8 cellular contexts compared by ENCODE assay signal in the genomic region with DNA sequence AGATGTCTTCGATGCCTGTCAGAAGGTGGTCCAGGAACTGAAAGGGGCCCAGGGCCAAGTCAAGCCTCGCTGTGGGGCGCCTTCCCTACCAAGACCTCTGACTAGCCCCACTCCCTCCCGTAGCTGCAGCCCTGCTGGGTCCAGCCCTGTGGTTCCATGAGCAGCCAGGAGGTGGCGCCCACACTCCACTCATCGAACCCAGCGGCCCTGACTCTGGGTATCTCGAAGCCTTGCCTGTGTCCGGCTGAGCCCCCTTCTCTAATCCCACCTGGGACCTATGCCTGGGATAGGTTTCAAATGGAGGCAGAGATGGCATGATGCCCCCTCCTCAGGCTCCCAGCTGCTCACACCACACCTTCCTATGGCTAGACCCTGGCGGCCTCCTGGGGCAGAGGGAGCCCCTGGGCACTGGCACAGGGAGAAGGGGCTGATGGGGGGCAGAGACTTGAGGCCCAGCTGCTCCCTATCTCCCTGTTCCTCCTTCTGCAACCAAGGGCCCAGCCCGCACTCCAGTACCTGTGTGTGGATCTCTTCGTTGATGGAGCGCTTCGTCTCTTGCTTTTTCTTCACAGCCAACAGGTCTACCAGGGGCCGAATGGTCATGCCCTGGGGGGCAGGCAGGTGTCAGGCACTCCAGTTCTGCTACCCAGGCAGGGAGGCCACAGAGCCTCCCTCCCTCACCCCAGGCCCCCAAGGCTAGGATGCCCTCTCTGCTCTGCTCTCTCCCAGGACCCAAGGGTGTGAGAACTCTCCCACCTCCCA. TPM values are rescaled to one million over a fixed set of nuclear protein-coding genes. Genes with fewer than 3 reads are reported as not detected.
DNase-seq lines count a peak whose midpoint lies in the region; ATAC-seq and TF ChIP-seq lines count a peak whose summit lies in the region.

No MANE protein-coding gene starts in this region.

- H3K9me3 Mint-ChIP-seq in CD4-positive, CD25-positive, alpha-beta regulatory T cell, result no peaks in the 10 kb centered on the region

- H3K27me3 Mint-ChIP-seq in CD4-positive, CD25-positive, alpha-beta regulatory T cell, result no peaks in the 10 kb centered on the region

- no peak overlapping the region for H2AFZ ChIP-seq in PC-3 (ENCODE audit: low read length)

- no peaks in the 10 kb centered on the region for H3K4me1 ChIP-seq in CD4-positive, CD25-positive, alpha-beta regulatory T cell (ENCODE audit: control insufficient read depth, insufficient read depth, low read length, poor library complexity, severe bottlenecking)
- H3K4me1 ChIP-seq in PC-3 (ENCODE audit: insufficient read depth, low read length) (peaks cover 35% of the 10 kb centered on the region), thoracic aorta (ENCODE audit: control insufficient read depth in 1 of 2, low read depth in 2 of 2) (peaks cover 14 to 26% of the 10 kb centered on the region in 2 donors)

- POLR2A ChIA-PET in PC-3 (lab: Charles Lee; ENCODE audit: unreplicated experiment), result no interaction called here

- H3K27ac Mint-ChIP-seq in CD4-positive, CD25-positive, alpha-beta regulatory T cell, result peak overlapping the region in 2 of 3 donors; percentile 26 to 79

- H3K4me1 Mint-ChIP-seq in CD4-positive, CD25-positive, alpha-beta regulatory T cell, result peaks cover 0 to 3% (median 0%) of the 10 kb centered on the region in 4 donors

- peak overlapping the region in 1 of 4 donors; percentile 71 for H3K4me3 Mint-ChIP-seq in CD4-positive, CD25-positive, alpha-beta regulatory T cell

- no peak overlapping the region for H3K9ac ChIP-seq in PC-3 (ENCODE audit: low read length)

- H3K79me2 ChIP-seq in PC-3 (ENCODE audit: low read length), result no peaks in the 10 kb centered on the region

- CTCF ChIA-PET in PC-3 (lab: Charles Lee), result interaction anchor here (0.6 to 1.0 kb wide), 2 partner anchors 60 to 194 kb away, joined by 3 to 8 read pairs; no protein-coding TSS in a partner anchor

- H3K27me3 ChIP-seq in CD4-positive, CD25-positive, alpha-beta regulatory T cell (ENCODE audit: control insufficient read depth, insufficient read depth, low read length), result no peaks in the 10 kb centered on the region
- H3K27me3 ChIP-seq in H7 (ENCODE audit: control insufficient read depth, insufficient read depth, low read length), result no peaks in the 10 kb centered on the region
- no peaks in the 10 kb centered on the region for H3K27me3 ChIP-seq in PC-3 (ENCODE audit: low read length)
- no peaks in the 10 kb centered on the region for H3K27me3 ChIP-seq in thoracic aorta (replicated peaks; ENCODE audit: insufficient read depth)

- no TSS peak for BruUV-seq in PC-3 (replicated peaks; lab: Mats Ljungman, UMichigan)

- H3K36me3 ChIP-seq in CD4-positive, CD25-positive, alpha-beta regulatory T cell (ENCODE audit: control insufficient read depth, insufficient read depth, low read length), result peaks cover 15% of the 10 kb centered on the region
- H3K36me3 ChIP-seq in H7 (replicated peaks; ENCODE audit: control insufficient read depth, insufficient read depth, low read length) (no peaks in the 10 kb centered on the region), PC-3 (ENCODE audit: low read depth, low read length) (peaks cover 3% of the 10 kb centered on the region), thoracic aorta (peaks cover 8% of the 10 kb centered on the region)

- H3K9me3 ChIP-seq in CD4-positive, CD25-positive, alpha-beta regulatory T cell (ENCODE audit: control insufficient read depth in 2 of 2, low read length in 2 of 2), result no peaks in the 10 kb centered on the region
- H3K9me3 ChIP-seq in PC-3 (ENCODE audit: low read length) (no peaks in the 10 kb centered on the region), thoracic aorta (no peaks in the 10 kb centered on the region)

- no peaks in the 10 kb centered on the region for H4K20me1 ChIP-seq in PC-3 (ENCODE audit: low read length)

- ATAC-seq in CD4-positive, CD25-positive, alpha-beta regulatory T cell (ENCODE audit: low read depth in 2 of 2), result peak; percentile 68 to 71
- ATAC-seq in PC-3 (peak; percentile 45), thoracic aorta (ENCODE audit: insufficient number of reproducible peaks, low FRiP score, low read depth) (no peak), HG03280 (IDR thresholded peaks at IDR 0.05; ENCODE audit: unreplicated experiment) (no peak)

- H3K4me2 ChIP-seq in PC-3 (ENCODE audit: low read length), result no peak overlapping the region

- peak; percentile 61 to 75 (median 67) for DNase-seq in CD4-positive, CD25-positive, alpha-beta regulatory T cell
- DNase-seq in H7, result peak; percentile 96
- peak; percentile 80 for DNase-seq in PC-3
- peak; percentile 92 to 93 for DNase-seq in activated T-cell treated with anti-CD3 and anti-CD28 coated beads, Interleukin-2, amount 50 U/mL, for 48 hours
- peak; percentile 49 for DNase-seq in fibroblast of peridontal ligament (ENCODE audit: extremely low read depth)
- peak in 50 of 56 donors; percentile 15 to 87 (median 56) for DNase-seq in nucleus accumbens (lab: John Stamatoyannopoulos, UW)
- DNase-seq in thoracic aorta (ENCODE audit: low spot score), result no peak

- no peaks in the 10 kb centered on the region for H3F3A ChIP-seq in PC-3 (ENCODE audit: low read length, unreplicated experiment)

- H3K9me2 ChIP-seq in PC-3 (replicated peaks; ENCODE audit: low read length), result no peaks in the 10 kb centered on the region

- peaks cover 5% of the 10 kb centered on the region for H3K36me3 Mint-ChIP-seq in CD4-positive, CD25-positive, alpha-beta regulatory T cell

- peak; percentile 95 for TF ChIP-seq CTCF in PC-3 (conservative IDR thresholded peaks at IDR 0.05; ENCODE audit: low read depth, low read length)
- peak; percentile 98 for TF ChIP-seq CTCF in thoracic aorta (IDR thresholded peaks at IDR 0.05)

- no peak overlapping the region for H3K27ac ChIP-seq in CD4-positive, CD25-positive, alpha-beta regulatory T cell (ENCODE audit: insufficient read depth, low read length, poor library complexity, severe bottlenecking)
- H3K27ac ChIP-seq in PC-3 (ENCODE audit: low read length), result no peak overlapping the region
- H3K27ac ChIP-seq in thoracic aorta, result no peak overlapping the region

- H3K4me3 ChIP-seq in CD4-positive, CD25-positive, alpha-beta regulatory T cell (ENCODE audit: low read depth, low read length), result no peak overlapping the region
- H3K4me3 ChIP-seq in H7 (ENCODE audit: insufficient read depth, low read depth, low read length) (no peak overlapping the region), PC-3 (ENCODE audit: low read length) (no peak overlapping the region), thoracic aorta (no peak overlapping the region)

- intact Hi-C loops in PC-3 (cut with micrococcal nuclease), result loop anchor here (1.0 to 2.0 kb wide), 2 partner anchors 96 to 181 kb away; no protein-coding TSS in a partner anchor

RNA-seq across cellular contexts. Expression of a gene that starts 52.0 kb away (rescaled TPM):
- 32.3 TPM for total RNA-seq in CD4-positive, CD25-positive, alpha-beta regulatory T cell
- 1 to 10 TPM; 5.4 to 8.7 (median 7.0) TPM for polyA plus RNA-seq in CD4-positive, CD25-positive, alpha-beta regulatory T cell
- total RNA-seq in H7 (2014; rRNA removed; shearing (Covaris generic)), result 12.6 and 13.1 TPM in 2 replicates
- 25.2 and 26.4 TPM in 2 replicates for total RNA-seq in PC-3 (2014; rRNA removed)
- 10 to 100 TPM; 12.3 to 36.3 TPM for total RNA-seq in thoracic aorta

Comparison
In these comparisons a context has a peak if more than half of its experiments do, and no peak if none do; other contexts are left out.
1. ATAC-seq: peak in CD4-positive, CD25-positive, alpha-beta regulatory T cell (2 of 2) and PC-3 (single experiment); none in thoracic aorta (single experiment) and HG03280 (single experiment).